Comparison of ENCODE assay signal across 37 cellular contexts in the genomic region with DNA sequence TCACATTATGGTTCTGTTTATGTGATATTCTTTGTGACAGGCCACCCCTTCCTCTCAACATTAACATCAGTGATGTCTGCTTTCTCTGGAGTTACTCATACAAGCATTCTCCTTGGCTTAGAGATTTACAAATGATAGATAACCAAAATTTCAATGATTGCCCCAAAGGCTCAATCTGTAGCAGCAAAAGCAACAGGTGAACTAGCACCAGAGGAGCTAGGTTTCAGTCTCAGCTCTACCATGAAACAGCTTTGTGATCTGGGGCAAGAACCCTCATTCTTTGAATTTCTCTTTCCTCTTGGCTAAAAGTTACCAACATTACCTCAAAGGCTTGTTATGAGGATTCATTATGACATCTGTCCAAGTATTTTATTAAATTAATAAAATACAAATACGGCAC.
"Had no signal": no experiment of that assay in that cellular context is flagged by ENCODE, and none has a peak within 500 bp of the region (broad histone marks: within the 10 kb centered on the region; RNA-seq: fewer than 3 reads in every experiment).

No MANE protein-coding gene starts in this region.

- H3K4me1 ChIP-seq: adrenal gland, ascending aorta, breast epithelium had no signal

- H3K27me3 Mint-ChIP-seq: activated naive CD4-positive, alpha-beta T cell treated with anti-CD3 and anti-CD28 coated beads, Interleukin-2, amount 50 U/mL, for 24 hours; activated naive CD8-positive, alpha-beta T cell; activated naive CD8-positive, alpha-beta T cell treated with anti-CD3 and anti-CD28 coated beads, Interleukin-2, amount 10 ng/mL, durations not matched to agents 7 days and 5 days; activated naive CD8-positive, alpha-beta T cell treated with anti-CD3 and anti-CD28 coated beads, Interleukin-2, amount 50 U/mL, for 24 hours; activated T-cell treated with anti-CD3 and anti-CD28 coated beads, Interleukin-2, amount 50 U/mL, for 24 hours; activated T-helper 17 cell treated with anti-CD3 and anti-CD28 coated beads, Interleukin-2, amount 50 U/mL, for 72 hours; brain; central memory CD8-positive, alpha-beta T cell had no signal

- ATAC-seq: activated naive CD4-positive, alpha-beta T cell treated with anti-CD3 and anti-CD28 coated beads, Interleukin-2, amount 50 U/mL, for 72 hours; activated naive CD8-positive, alpha-beta T cell treated with anti-CD3 and anti-CD28 coated beads, Interleukin-2, amount 50 U/mL, for 24 hours; activated T-cell treated with anti-CD3 and anti-CD28 coated beads, Interleukin-2, amount 50 U/mL, for 4 hours; activated T-cell treated with anti-CD3 and anti-CD28 coated beads, Interleukin-2, amount 50 U/mL, for 72 hours; activated T-helper 17 cell treated with anti-CD3 and anti-CD28 coated beads, Interleukin-2, amount 50 U/mL, for 72 hours; body of pancreas had no signal

- H3K27me3 ChIP-seq: adrenal gland, ascending aorta, body of pancreas, brain microvascular endothelial cell, breast epithelium, cardiac muscle cell had no signal

- H3K36me3 Mint-ChIP-seq: activated naive CD4-positive, alpha-beta T cell treated with anti-CD3 and anti-CD28 coated beads, Interleukin-2, amount 10 ng/mL, durations not matched to agents 7 days and 5 days; activated naive CD4-positive, alpha-beta T cell treated with anti-CD3 and anti-CD28 coated beads, Interleukin-2, amount 50 U/mL, for 72 hours; activated naive CD8-positive, alpha-beta T cell; activated naive CD8-positive, alpha-beta T cell treated with anti-CD3 and anti-CD28 coated beads for 36 hours had no signal

- H3K27ac ChIP-seq: adrenal gland, ascending aorta, body of pancreas, brain microvascular endothelial cell, breast epithelium, cardiac muscle cell had no signal

- H3K9me3 Mint-ChIP-seq: activated naive CD8-positive, alpha-beta T cell treated with anti-CD3 and anti-CD28 coated beads, Interleukin-2, amount 50 U/mL, for 24 hours; activated T-cell treated with anti-CD3 and anti-CD28 coated beads, Interleukin-2, amount 50 U/mL, for 24 hours; activated T-cell treated with anti-CD3 and anti-CD28 coated beads, Interleukin-2, amount 50 U/mL, for 4 hours; activated T-cell treated with anti-CD3 and anti-CD28 coated beads, Interleukin-2, amount 50 U/mL, for 72 hours; central memory CD8-positive, alpha-beta T cell had no signal

- DNase-seq: activated effector memory CD4-positive, alpha-beta T cell treated with anti-CD3 and anti-CD28 coated beads, Interleukin-2, amount 50 U/mL, for 16 hours; activated effector memory CD4-positive, alpha-beta T cell treated with Interleukin-2 at 50 U/mL for 16 hours; activated gamma-delta T cell; activated gamma-delta T cell treated with Interleukin-2 at 50 U/mL for 16 hours; activated naive CD4-positive, alpha-beta T cell; activated naive CD4-positive, alpha-beta T cell treated with anti-CD3 and anti-CD28 coated beads for 36 hours; activated naive CD4-positive, alpha-beta T cell treated with anti-CD3 and anti-CD28 coated beads, Interleukin-2, amount 10 ng/mL, durations not matched to agents 7 days and 5 days; activated naive CD4-positive, alpha-beta T cell treated with anti-CD3 and anti-CD28 coated beads, Interleukin-2, amount 50 U/mL, for 16 hours; activated naive CD4-positive, alpha-beta T cell treated with Interleukin-2 at 50 U/mL for 16 hours; activated naive CD8-positive, alpha-beta T cell treated with anti-CD3 and anti-CD28 coated beads for 36 hours; activated naive CD8-positive, alpha-beta T cell treated with anti-CD3 and anti-CD28 coated beads, Interleukin-2, amount 10 ng/mL, durations not matched to agents 7 days and 5 days; activated naive CD8-positive, alpha-beta T cell treated with anti-CD3 and anti-CD28 coated beads, Interleukin-2, amount 50 U/mL, for 24 hours; activated T-cell treated with anti-CD3 and anti-CD28 coated beads, Interleukin-2, amount 50 U/mL, for 24 hours; activated T-cell treated with anti-CD3 and anti-CD28 coated beads, Interleukin-2, amount 50 U/mL, for 4 hours; activated T-cell treated with anti-CD3 and anti-CD28 coated beads, Interleukin-2, amount 50 U/mL, for 48 hours; activated T-cell treated with anti-CD3 and anti-CD28 coated beads, Interleukin-2, amount 50 U/mL, for 72 hours; adrenal gland; amniotic stem cell; amygdala; anterior cingulate cortex; aorta; body of pancreas; brain microvascular endothelial cell; caudate nucleus; central memory CD4-positive, alpha-beta T cell; cerebellar nuclear complex had no signal

- H3K9me3 ChIP-seq: adrenal gland, ascending aorta, body of pancreas, breast epithelium had no signal

- H3K4me3 Mint-ChIP-seq: activated naive CD4-positive, alpha-beta T cell treated with anti-CD3 and anti-CD28 coated beads for 36 hours; activated naive CD4-positive, alpha-beta T cell treated with anti-CD3 and anti-CD28 coated beads, Interleukin-2, amount 10 ng/mL, durations not matched to agents 7 days and 5 days; activated naive CD4-positive, alpha-beta T cell treated with anti-CD3 and anti-CD28 coated beads, Interleukin-2, amount 50 U/mL, for 24 hours; activated naive CD8-positive, alpha-beta T cell; activated naive CD8-positive, alpha-beta T cell treated with anti-CD3 and anti-CD28 coated beads for 36 hours; activated naive CD8-positive, alpha-beta T cell treated with anti-CD3 and anti-CD28 coated beads, Interleukin-2, amount 10 ng/mL, durations not matched to agents 7 days and 5 days; activated naive CD8-positive, alpha-beta T cell treated with anti-CD3 and anti-CD28 coated beads, Interleukin-2, amount 50 U/mL, for 24 hours; activated T-cell treated with anti-CD3 and anti-CD28 coated beads, Interleukin-2, amount 50 U/mL, for 24 hours; activated T-cell treated with anti-CD3 and anti-CD28 coated beads, Interleukin-2, amount 50 U/mL, for 4 hours; activated T-cell treated with anti-CD3 and anti-CD28 coated beads, Interleukin-2, amount 50 U/mL, for 72 hours; activated T-helper 1 cell treated with anti-CD3 and anti-CD28 coated beads, Interleukin-12 subunit alpha, Interleukin-12 subunit beta, Interleukin-2, Interleukin-4 antibody, amounts not matched to agents 30 ng/mL and 10 ng/mL and 1 ng/mL, durations not matched to agents 14 hours and 24 hours and 36 hours; activated T-helper 17 cell treated with anti-CD3 and anti-CD28 coated beads, Interleukin-2, amount 50 U/mL, for 72 hours; brain; central memory CD8-positive, alpha-beta T cell had no signal

- H3K4me3 ChIP-seq: adrenal gland, ascending aorta, body of pancreas, breast epithelium, cardiac muscle cell had no signal

- H3K27ac Mint-ChIP-seq: activated naive CD4-positive, alpha-beta T cell treated with anti-CD3 and anti-CD28 coated beads for 36 hours; activated naive CD4-positive, alpha-beta T cell treated with anti-CD3 and anti-CD28 coated beads, Interleukin-2, amount 10 ng/mL, durations not matched to agents 7 days and 5 days; activated naive CD4-positive, alpha-beta T cell treated with anti-CD3 and anti-CD28 coated beads, Interleukin-2, amount 50 U/mL, for 24 hours; activated naive CD4-positive, alpha-beta T cell treated with anti-CD3 and anti-CD28 coated beads, Interleukin-2, amount 50 U/mL, for 72 hours; activated naive CD8-positive, alpha-beta T cell; activated naive CD8-positive, alpha-beta T cell treated with anti-CD3 and anti-CD28 coated beads for 36 hours; activated naive CD8-positive, alpha-beta T cell treated with anti-CD3 and anti-CD28 coated beads, Interleukin-2, amount 10 ng/mL, durations not matched to agents 7 days and 5 days; activated naive CD8-positive, alpha-beta T cell treated with anti-CD3 and anti-CD28 coated beads, Interleukin-2, amount 50 U/mL, for 24 hours; activated T-cell treated with anti-CD3 and anti-CD28 coated beads, Interleukin-2, amount 50 U/mL, for 24 hours; activated T-helper 1 cell treated with anti-CD3 and anti-CD28 coated beads, Interleukin-12 subunit alpha, Interleukin-12 subunit beta, Interleukin-2, Interleukin-4 antibody, amounts not matched to agents 30 ng/mL and 10 ng/mL and 1 ng/mL, durations not matched to agents 14 hours and 24 hours and 36 hours; activated T-helper 2 cell treated with anti-CD3 and anti-CD28 coated beads, Interferon-gamma antibody, Interleukin-2, Interleukin-4, amounts not matched to agents 10 μg/mL and 5 μg/mL and 100 μg/mL, durations not matched to agents 14 hours and 24 hours and 36 hours had no signal

- H3K36me3 ChIP-seq: adrenal gland, ascending aorta, brain microvascular endothelial cell, breast epithelium, cardiac muscle cell had no signal
